In genomic region chrX:21926527-21927278, GRCh38 we compare ENCODE assay signal across 8 cellular contexts. TPM values are rescaled to one million over a fixed set of nuclear protein-coding genes. Genes with fewer than 3 reads are reported as not detected.
DNase-seq lines count a peak whose midpoint lies in the region; ATAC-seq and TF ChIP-seq lines count a peak whose summit lies in the region.

No MANE protein-coding gene starts in this region.

- no peaks in the 10 kb centered on the region for H3K9me2 ChIP-seq in HCT116 (ENCODE audit: insufficient read depth)

- no peak for TF ChIP-seq CTCF in HCT116 (IDR thresholded peaks at IDR 0.05 in 2 of 3, conservative IDR thresholded peaks at IDR 0.05 in 1 of 3; ENCODE audit: borderline replicate concordance in 1 of 3, insufficient read depth in 1 of 3, low read depth in 2 of 3, low read length in 2 of 3)
- no peak for TF ChIP-seq CTCF in fibroblast of pulmonary artery (IDR thresholded peaks at IDR 0.05; ENCODE audit: low read length, missing control alignments)
- no peak for TF ChIP-seq CTCF in esophagus squamous epithelium (IDR thresholded peaks at IDR 0.05)

- CTCF ChIA-PET in HCT116 (lab: Charles Lee): no interaction called here

- DNase-seq in HCT116 (ENCODE audit: low read depth, low spot score) (peak; percentile 82), RPMI8226 (peak; percentile 64), fibroblast of pulmonary artery (ENCODE audit: low read depth) (peak; percentile 97), stromal cell of bone marrow (ENCODE audit: low read depth) (peak; percentile 81), erythroblast (lab: John Stamatoyannopoulos, UW) (no peak), NCI-H524 (lab: John Stamatoyannopoulos, UW) (no peak), esophagus squamous epithelium (lab: John Stamatoyannopoulos, UW) (no peak)

- peak overlapping the region; percentile 11 to 40; a peak in 3 of 4 replicates for H3K4me3 ChIP-seq in HCT116 (replicated peaks in 1 of 2; ENCODE audit: low read depth in 1 of 2, low read length in 2 of 2)
- H3K4me3 ChIP-seq in fibroblast of pulmonary artery (replicated peaks; ENCODE audit: low read depth, low read length): peak overlapping the region; percentile 36
- H3K4me3 ChIP-seq in esophagus squamous epithelium: no peak overlapping the region

- H3K36me3 ChIP-seq in ES-I3 (ENCODE audit: insufficient read depth, low read length) (no peaks in the 10 kb centered on the region), HCT116 (ENCODE audit: control insufficient read depth in 1 of 2, insufficient read depth in 2 of 2, low read length in 2 of 2) (no peaks in the 10 kb centered on the region), esophagus squamous epithelium (no peaks in the 10 kb centered on the region)

- no peaks in the 10 kb centered on the region for H3K79me2 ChIP-seq in HCT116 (ENCODE audit: insufficient read depth, low read length)

- RAD21 ChIA-PET in HCT116 (lab: Charles Lee; ENCODE audit: low non-redundant PET in 1 of 2, low total read pairs in 2 of 2, uncharacterized antibody in 2 of 2, unreplicated experiment in 2 of 2): no interaction called here

- 0 out of 2 replicates have a peak, but pooled peaks have one; percentile 10 for TF ChIP-seq RAD21 in HCT116 (IDR thresholded peaks at IDR 0.05; ENCODE audit: low read depth)

- H3K9me3 ChIP-seq in ES-I3 (ENCODE audit: control insufficient read depth, insufficient read depth, low read length): no peaks in the 10 kb centered on the region
- no peaks in the 10 kb centered on the region for H3K9me3 ChIP-seq in HCT116 (ENCODE audit: control insufficient read depth in 1 of 2, insufficient read depth in 1 of 2, low read depth in 1 of 2, low read length in 2 of 2)
- H3K9me3 ChIP-seq in esophagus squamous epithelium: no peaks in the 10 kb centered on the region

- peak overlapping the region; percentile 70; the same call in 1 of the 2 replicates for H3K27ac ChIP-seq in HCT116 (ENCODE audit: low read depth, low read length)
- H3K27ac ChIP-seq in esophagus squamous epithelium: peak overlapping the region in 1 of 4 donors; percentile 33

- TF ChIP-seq POLR2A in HCT116 (IDR thresholded peaks at IDR 0.05; ENCODE audit: borderline replicate concordance, extremely low read depth, insufficient read depth, insufficient read length) (no peak), erythroblast (IDR thresholded peaks at IDR 0.05; ENCODE audit: low read length) (no peak), esophagus squamous epithelium (IDR thresholded peaks at IDR 0.05) (no peak)

- POLR2A ChIA-PET in HCT116 (lab: Charles Lee): no interaction called here

- no peaks in the 10 kb centered on the region for H3K27me3 ChIP-seq in HCT116 (ENCODE audit: insufficient read depth, low read length)
- H3K27me3 ChIP-seq in esophagus squamous epithelium: no peaks in the 10 kb centered on the region

- H3K4me1 ChIP-seq in ES-I3 (ENCODE audit: insufficient read depth, low read length) (peaks cover 45% of the 10 kb centered on the region), HCT116 (ENCODE audit: control insufficient read depth in 1 of 2, insufficient read depth in 2 of 2, low read length in 2 of 2) (peaks cover 15 to 36% of the 10 kb centered on the region in 2 experiments), esophagus squamous epithelium (peaks cover 0 to 12% (median 0%) of the 10 kb centered on the region in 3 donors)

- peak overlapping the region; percentile 39 for H2AFZ ChIP-seq in HCT116 (ENCODE audit: low read depth, low read length, poor library complexity, severe bottlenecking)

- H3K9ac ChIP-seq in ES-I3 (ENCODE audit: low read depth, low read length): peak overlapping the region; percentile 5; the same call in 1 of the 2 replicates
- peak overlapping the region; percentile 56 for H3K9ac ChIP-seq in HCT116 (ENCODE audit: low read length)

- H4K20me1 ChIP-seq in HCT116 (ENCODE audit: insufficient read depth): no peaks in the 10 kb centered on the region

- no TSS peak for BruUV-seq in HCT116 (replicated peaks; lab: Mats Ljungman, UMichigan)

- peak; percentile 90 for ATAC-seq in HCT116

- intact Hi-C loops in HCT116 (cut with micrococcal nuclease) (no loop called here), esophagus squamous epithelium (cut with DNase I) (no loop called here)

- WGBS in esophagus squamous epithelium, 2 donors: 22 to 24% methylated on average over 6 of the region's 6 CpGs

- H3K4me2 ChIP-seq in HCT116 (ENCODE audit: low read length): peak overlapping the region; percentile 71

TF ChIP-seq in HCT116, 20 proteins besides CTCF, POLR2A, EP300 and RAD21:
- TF ChIP-seq POLR2AphosphoS5 (IDR thresholded peaks at IDR 0.05; ENCODE audit: low read depth, low read length): peak; percentile 26; the same call in 1 of the 2 replicates
- TF ChIP-seq EZH2phosphoT487 (IDR thresholded peaks at IDR 0.05; ENCODE audit: borderline replicate concordance): no peak
- peak; percentile 31; the same call in 1 of the 2 replicates for TF ChIP-seq SRF (IDR thresholded peaks at IDR 0.05; ENCODE audit: low read depth)
- peak; percentile 60; the same call in 1 of the 2 replicates for TF ChIP-seq CEBPB (IDR thresholded peaks at IDR 0.05; ENCODE audit: low read depth)
- peak; percentile 87 for TF ChIP-seq FOSL1 (IDR thresholded peaks at IDR 0.05; ENCODE audit: low read depth)
- peak; percentile 46; the same call in 1 of the 2 replicates for TF ChIP-seq CBX3 (IDR thresholded peaks at IDR 0.05; ENCODE audit: low read depth)
- no peak for TF ChIP-seq REST (IDR thresholded peaks at IDR 0.05; ENCODE audit: low read depth)
- peak; percentile 38 for TF ChIP-seq ATF3 (IDR thresholded peaks at IDR 0.05)
- no peak for TF ChIP-seq YY1 (IDR thresholded peaks at IDR 0.05; ENCODE audit: extremely low read depth, insufficient replicate concordance, low read depth, low read length)
- 0 out of 2 replicates have a peak, but pooled peaks have one; percentile 32 for TF ChIP-seq MAX (IDR thresholded peaks at IDR 0.05)
- TF ChIP-seq ZFX (IDR thresholded peaks at IDR 0.05): no peak
- TF ChIP-seq ZNF274 (IDR thresholded peaks at IDR 0.05; ENCODE audit: low read depth, low read length): no peak
- TF ChIP-seq SP1 (IDR thresholded peaks at IDR 0.05; ENCODE audit: low read depth): peak; percentile 75
- TF ChIP-seq JUND (IDR thresholded peaks at IDR 0.05): peak; percentile 90
- peak; percentile 72; the same call in 1 of the 2 replicates for TF ChIP-seq SIN3A (IDR thresholded peaks at IDR 0.05; ENCODE audit: low read depth)

RNA-seq across cellular contexts. Expression of gene SMS, which starts 13.8 kb away (rescaled TPM):
- total RNA-seq in HCT116 (2021; ENCODE audit: unreplicated experiment): 164 TPM
- polyA plus RNA-seq in HCT116 (2012): 118 and 150 TPM in 2 replicates
- 10 to 100 TPM; 19.0 to 46.7 (median 31.3) TPM for total RNA-seq in esophagus squamous epithelium

Comparison
In these comparisons a context has a peak if more than half of its experiments do, and no peak if none do; other contexts are left out.
1. DNase-seq: peak in HCT116 (single experiment), RPMI8226 (single experiment), fibroblast of pulmonary artery (single experiment) and stromal cell of bone marrow (single experiment); none in erythroblast (0 of 2), NCI-H524 (0 of 2) and esophagus squamous epithelium (single experiment).
2. H3K4me3 ChIP-seq: peak in HCT116 (2 of 2) and fibroblast of pulmonary artery (single experiment); none in esophagus squamous epithelium (0 of 4).